30 cellular contexts compared by ENCODE assay signal in genomic region chr20:868279-868678, GRCh38. TPM values are rescaled to one million over a fixed set of nuclear protein-coding genes. Genes with fewer than 3 reads are reported as not detected.
"Had no signal": no experiment of that assay in that cellular context is flagged by ENCODE, and none has a peak within 500 bp of the region (broad histone marks: within the 10 kb centered on the region; RNA-seq: fewer than 3 reads in every experiment).

No MANE protein-coding gene starts in this region.

- H3K4me3 ChIP-seq: neural progenitor cell, ovary, prostate gland, right lobe of liver, sigmoid colon, stomach, thoracic aorta, thyroid gland, tibial nerve, upper lobe of left lung, vagina had no signal

- H3K4me2 ChIP-seq: neural progenitor cell had no signal

- H3K27ac ChIP-seq: neural progenitor cell, ovary, parathyroid adenoma, prostate gland, right lobe of liver, sigmoid colon, stomach, thoracic aorta, thyroid gland, tibial nerve, upper lobe of left lung, vagina had no signal

- H3K4me1 ChIP-seq: parathyroid adenoma, prostate gland, right lobe of liver, sigmoid colon, stomach, thyroid gland, tibial nerve, upper lobe of left lung, vagina had no signal

- FAIRE-seq: small intestine, urothelium cell line had no signal

- DNase-seq: natural killer cell; occipital lobe; ovary; posterior cingulate gyrus; right cardiac atrium; right lobe of liver; sigmoid colon; small intestine; stimulated activated CD4-positive, alpha-beta T cell treated with anti-CD3 and anti-CD28 coated beads, Interleukin-15, amount 100 ng/mL, for 24 hours; stimulated activated CD4-positive, alpha-beta T cell treated with anti-CD3 and anti-CD28 coated beads, Interleukin-2, amount 100 ng/mL, for 24 hours; stimulated activated CD4-positive, alpha-beta T cell treated with anti-CD3 and anti-CD28 coated beads, Interleukin-2, amount 100 ng/mL, for 48 hours; stimulated activated CD4-positive, alpha-beta T cell treated with anti-CD3 and anti-CD28 coated beads, Interleukin-4, amount 100 ng/mL, for 24 hours; stimulated activated naive B cell treated with anti-CD40 and anti-IgM and Interleukin-4, amounts not matched to agents 10 μg/mL and 1 μg/mL and 100 μg/mL, for 72 hours; stimulated activated naive CD4-positive, alpha-beta T cell treated with Interleukin-2 at 50 U/mL for 16 hours; stomach; thyroid gland; trophoblast cell; upper lobe of left lung had no signal

- H3K9ac ChIP-seq: neural progenitor cell, parathyroid adenoma had no signal

- H3K9me3 ChIP-seq: ovary, prostate gland, right lobe of liver, sigmoid colon, stomach, thoracic aorta, thyroid gland, tibial nerve, upper lobe of left lung, vagina had no signal

- H3K27me3 ChIP-seq: neural progenitor cell, ovary, right lobe of liver, thyroid gland, tibial nerve, upper lobe of left lung, vagina had no signal

- H3K36me3 ChIP-seq: neural progenitor cell, ovary, prostate gland, right lobe of liver, sigmoid colon, stomach, thoracic aorta, thyroid gland, tibial nerve, upper lobe of left lung, vagina had no signal

- ATAC-seq: natural killer cell; right cardiac atrium; right lobe of liver; stimulated activated effector memory CD8-positive, alpha-beta T cell treated with anti-CD3 and anti-CD28 coated beads, Interleukin-12 subunit alpha, Interleukin-12 subunit beta, amount 100 ng/mL, for 72 hours; stimulated activated naive B cell treated with anti-CD40 and anti-IgM and Interleukin-4, amounts not matched to agents 10 μg/mL and 1 μg/mL and 100 μg/mL, for 72 hours had no signal

- H3K79me2 ChIP-seq: parathyroid adenoma had no signal

- H2AFZ ChIP-seq: neural progenitor cell, parathyroid adenoma had no signal

RNA-seq across cellular contexts. Expression of gene ANGPT4, which starts 47.9 kb away (rescaled TPM):
- total RNA-seq: natural killer cell, occipital lobe, pulmonary artery endothelial cell, renal cortical epithelial cell, temporal lobe had no signal
- polyA plus RNA-seq: neural cell had no signal
